ENCODE assay signal across 8 cellular contexts in genomic region chr11:819129-819931, GRCh38. TPM values are rescaled to one million over a fixed set of nuclear protein-coding genes. Genes with fewer than 3 reads are reported as not detected.
A peak's percentile ranks its signal among the peaks of the same experiment; 100 is the strongest.
DNase-seq lines count a peak whose midpoint lies in the region; ATAC-seq, FAIRE-seq and TF ChIP-seq lines count a peak whose summit lies in the region.

No MANE protein-coding gene starts in this region.

- no peaks in the 10 kb centered on the region for H3K9me3 ChIP-seq in ectodermal cell (ENCODE audit: control insufficient read depth, low read length)
- H3K9me3 ChIP-seq in lung (ENCODE audit: control insufficient read depth in 2 of 2, insufficient read depth in 1 of 2, low read length in 1 of 2): peaks cover 0 to under 1% of the 10 kb centered on the region in 2 donors

- FAIRE-seq in GM19239 (lab: Jason Lieb, UNC): peak; percentile 80

- no peaks in the 10 kb centered on the region for H3K27me3 Mint-ChIP-seq in activated CD8-positive, alpha-beta T cell treated with anti-CD3 and anti-CD28 coated beads for 36 hours

- TF ChIP-seq CTCF in activated CD8-positive, alpha-beta T cell treated with anti-CD3 and anti-CD28 coated beads for 36 hours (IDR thresholded peaks at IDR 0.05): peak; percentile 56
- no peak for TF ChIP-seq CTCF in lung (IDR thresholded peaks at IDR 0.05; ENCODE audit: control extremely low read depth, extremely low read depth)

- H3K27ac ChIP-seq in ectodermal cell (ENCODE audit: insufficient read depth, low read depth, low read length, poor library complexity, severe bottlenecking) (no peak overlapping the region), lung (ENCODE audit: low read depth in 1 of 2, low read length in 1 of 2) (peak overlapping the region; percentile 94 to 95)

- peak overlapping the region; percentile 64 for H3K27ac Mint-ChIP-seq in activated CD8-positive, alpha-beta T cell treated with anti-CD3 and anti-CD28 coated beads for 36 hours

- 3% methylated on average over 96 of the region's 96 CpGs for WGBS in ectodermal cell, 2 experiments
- 1% methylated on average over 60 to 96 of the region's 96 CpGs for WGBS in lung, 2 donors

- H3K4me1 ChIP-seq in ectodermal cell (ENCODE audit: control insufficient read depth, insufficient read depth, low read length): peaks cover 12% of the 10 kb centered on the region
- peaks cover 4 to 21% of the 10 kb centered on the region in 2 donors for H3K4me1 ChIP-seq in lung (ENCODE audit: control insufficient read depth in 2 of 2, insufficient read depth in 2 of 2, low read length in 2 of 2)

- DNase-seq in C1 segment of cervical spinal cord (lab: John Stamatoyannopoulos, UW) (peak in 13 of 14 donors; percentile 32 to 91 (median 78)), GM19239 (ENCODE audit: insufficient read length, low spot score) (peak; percentile 88), NCI-H748 treated with DMSO at 0.1 percent for 48 hours (lab: John Stamatoyannopoulos, UW) (peak; percentile 64), lung (ENCODE audit: low spot score) (peak; percentile 93)
- peak; percentile 94 for DNase-seq in activated CD8-positive, alpha-beta T cell treated with anti-CD3 and anti-CD28 coated beads for 36 hours
- peak; percentile 87 to 92 (median 88) for DNase-seq in stimulated activated CD4-positive, alpha-beta T cell treated with anti-CD3 and anti-CD28 coated beads, TNF-alpha, amount 100 ng/mL, for 4 hours (ENCODE audit: low read depth in 3 of 3)

- H3K9me3 Mint-ChIP-seq in activated CD8-positive, alpha-beta T cell treated with anti-CD3 and anti-CD28 coated beads for 36 hours: no peaks in the 10 kb centered on the region

- H3K36me3 ChIP-seq in ectodermal cell (ENCODE audit: control insufficient read depth, insufficient read depth, low read length) (peaks cover 4% of the 10 kb centered on the region), lung (ENCODE audit: control insufficient read depth in 2 of 2, insufficient read depth in 2 of 2, low read length in 2 of 2) (peaks cover 0 to 29% of the 10 kb centered on the region in 2 donors)

- ATAC-seq in HG03439 (IDR thresholded peaks at IDR 0.05; ENCODE audit: unreplicated experiment): peak; percentile 58
- peak; percentile 85 for ATAC-seq in activated CD8-positive, alpha-beta T cell treated with anti-CD3 and anti-CD28 coated beads for 36 hours
- ATAC-seq in lung (ENCODE audit: insufficient read depth, low FRiP score): peak; percentile 90

- peaks cover 8% of the 10 kb centered on the region for H3K36me3 Mint-ChIP-seq in activated CD8-positive, alpha-beta T cell treated with anti-CD3 and anti-CD28 coated beads for 36 hours (ENCODE audit: low read depth)

- CTCF ChIA-PET in activated CD8-positive, alpha-beta T cell treated with anti-CD3 and anti-CD28 coated beads for 36 hours (lab: Charles Lee): interaction anchor here (0.6 to 2.2 kb wide), 7 partner anchors 8 to 232 kb away, joined by 3 to 11 read pairs (median 3); partner anchors contain the start of gene CD151

- H3K4me3 Mint-ChIP-seq in activated CD8-positive, alpha-beta T cell treated with anti-CD3 and anti-CD28 coated beads for 36 hours: peak overlapping the region; percentile 73

- intact Hi-C loops in activated CD8-positive, alpha-beta T cell treated with anti-CD3 and anti-CD28 coated beads for 36 hours (cut with micrococcal nuclease): no loop called here

- H3K4me3 ChIP-seq in ectodermal cell (ENCODE audit: insufficient read depth, low read depth, low read length) (peak overlapping the region; percentile 58), lung (peak overlapping the region; percentile 85)

- peaks cover 10% of the 10 kb centered on the region for H3K4me1 Mint-ChIP-seq in activated CD8-positive, alpha-beta T cell treated with anti-CD3 and anti-CD28 coated beads for 36 hours (ENCODE audit: low read depth)

- POLR2A ChIA-PET in activated CD8-positive, alpha-beta T cell treated with anti-CD3 and anti-CD28 coated beads for 36 hours (lab: Charles Lee): interaction anchor here (0.9 to 15.6 kb wide), 9 partner anchors 8 to 24 kb away, joined by 3 to 273 read pairs (median 4); partner anchors contain the start of genes CD151, CRACR2B, POLR2L and RPLP2

- H3K27me3 ChIP-seq in ectodermal cell (ENCODE audit: control insufficient read depth, insufficient read depth, low read length, poor library complexity, severe bottlenecking) (no peaks in the 10 kb centered on the region), lung (ENCODE audit: control insufficient read depth, insufficient read depth) (no peaks in the 10 kb centered on the region)

RNA-seq across cellular contexts. Expression of gene PNPLA2, which starts 0.6 kb away (rescaled TPM):
- total RNA-seq in activated CD8-positive, alpha-beta T cell treated with anti-CD3 and anti-CD28 coated beads for 36 hours: 10 to 100 TPM; 29.7 to 32.0 TPM
- polyA plus RNA-seq in ectodermal cell (2013, experiment 1 of 4): 38.9 TPM
- polyA plus RNA-seq in ectodermal cell (2013, experiment 2 of 4): 40.3 TPM
- polyA plus RNA-seq in ectodermal cell (2013, experiment 3 of 4): 26.1 TPM
- polyA plus RNA-seq in ectodermal cell (2013, experiment 4 of 4): 27.2 TPM
- total RNA-seq in lung: 100 to 1,000 TPM in 1 of 2 donors, 10 to 100 TPM in 1; 65.1 to 160 TPM
- polyA plus RNA-seq in lung: 10 to 100 TPM; 76.1 to 92.4 TPM

RNA-seq across cellular contexts. Expression of gene CRACR2B, which starts 8.4 kb away (rescaled TPM):
- total RNA-seq in activated CD8-positive, alpha-beta T cell treated with anti-CD3 and anti-CD28 coated beads for 36 hours: 1 to 10 TPM; 2.1 to 2.4 TPM
- polyA plus RNA-seq in ectodermal cell (2013, experiment 1 of 4): 3.5 TPM
- polyA plus RNA-seq in ectodermal cell (2013, experiment 2 of 4): 4.7 TPM
- polyA plus RNA-seq in ectodermal cell (2013, experiment 3 of 4): 5.6 TPM
- 7.4 TPM for polyA plus RNA-seq in ectodermal cell (2013, experiment 4 of 4)
- total RNA-seq in lung: 10 to 100 TPM; 17.9 to 45.1 TPM
- 10 to 100 TPM; 19.1 to 44.4 TPM for polyA plus RNA-seq in lung

RNA-seq across cellular contexts. Expression of gene RPLP2, which starts 9.6 kb away (rescaled TPM):
- total RNA-seq in activated CD8-positive, alpha-beta T cell treated with anti-CD3 and anti-CD28 coated beads for 36 hours: 1,000 to 10,000 TPM; 3,638 to 3,686 TPM
- polyA plus RNA-seq in ectodermal cell (2013, experiment 1 of 4): 1,654 TPM
- polyA plus RNA-seq in ectodermal cell (2013, experiment 2 of 4): 1,774 TPM
- polyA plus RNA-seq in ectodermal cell (2013, experiment 3 of 4): 1,691 TPM
- polyA plus RNA-seq in ectodermal cell (2013, experiment 4 of 4): 1,935 TPM
- 1,000 to 10,000 TPM in 1 of 2 donors, 100 to 1,000 TPM in 1; 441 to 1,892 TPM for total RNA-seq in lung
- polyA plus RNA-seq in lung: 1,000 to 10,000 TPM; 1,133 to 2,648 TPM

RNA-seq across cellular contexts. Expression of gene CD151, which starts 13.4 kb away (rescaled TPM):
- total RNA-seq in activated CD8-positive, alpha-beta T cell treated with anti-CD3 and anti-CD28 coated beads for 36 hours: 10 to 100 TPM; 45.9 to 46.5 TPM
- polyA plus RNA-seq in ectodermal cell (2013, experiment 1 of 4): 111 TPM
- polyA plus RNA-seq in ectodermal cell (2013, experiment 2 of 4): 107 TPM
- 94.8 TPM for polyA plus RNA-seq in ectodermal cell (2013, experiment 3 of 4)
- polyA plus RNA-seq in ectodermal cell (2013, experiment 4 of 4): 112 TPM
- total RNA-seq in lung: 100 to 1,000 TPM; 182 to 486 TPM
- 100 to 1,000 TPM; 313 to 556 TPM for polyA plus RNA-seq in lung

RNA-seq across cellular contexts. Expression of gene PIDD1, which starts 14.3 kb away (rescaled TPM):
- total RNA-seq in activated CD8-positive, alpha-beta T cell treated with anti-CD3 and anti-CD28 coated beads for 36 hours: 10 to 100 TPM; 29.9 to 30.6 TPM
- 30.5 TPM for polyA plus RNA-seq in ectodermal cell (2013, experiment 1 of 4)
- 30.1 TPM for polyA plus RNA-seq in ectodermal cell (2013, experiment 2 of 4)
- 25.1 TPM for polyA plus RNA-seq in ectodermal cell (2013, experiment 3 of 4)
- 24.3 TPM for polyA plus RNA-seq in ectodermal cell (2013, experiment 4 of 4)
- 10 to 100 TPM in 1 of 2 donors, 1 to 10 TPM in 1; 8.7 to 15.3 TPM for total RNA-seq in lung
- polyA plus RNA-seq in lung: 10 to 100 TPM in 1 of 2 donors, 1 to 10 TPM in 1; 8.5 to 16.9 TPM

Comparison
In these comparisons a context has a peak if more than half of its experiments do, and no peak if none do; other contexts are left out.
1. RNA of gene CRACR2B, which starts 8.4 kb away (total RNA-seq): 17.9 to 45.1 TPM in lung; 2.1 to 2.4 TPM in activated CD8-positive, alpha-beta T cell treated with anti-CD3 and anti-CD28 coated beads for 36 hours; every median in the first group is over 4 times any median in the second.
2. Peak in every context shown above with its lines, with median percentiles within 50 percentile points of each other: DNase-seq and ATAC-seq.